In genomic region chr7:6639627-6640026, GRCh38 we compare ENCODE assay signal across 2 cellular contexts.
TF ChIP-seq lines count a peak whose summit lies in the region.

No MANE protein-coding gene starts in this region.

TF ChIP-seq in SK-N-SH, 30 proteins besides CTCF, POLR2A, EP300 and RAD21 (continued from another document):
- no peak for TF ChIP-seq PBX3 (IDR thresholded peaks at IDR 0.05)
- TF ChIP-seq, protein P1, sequence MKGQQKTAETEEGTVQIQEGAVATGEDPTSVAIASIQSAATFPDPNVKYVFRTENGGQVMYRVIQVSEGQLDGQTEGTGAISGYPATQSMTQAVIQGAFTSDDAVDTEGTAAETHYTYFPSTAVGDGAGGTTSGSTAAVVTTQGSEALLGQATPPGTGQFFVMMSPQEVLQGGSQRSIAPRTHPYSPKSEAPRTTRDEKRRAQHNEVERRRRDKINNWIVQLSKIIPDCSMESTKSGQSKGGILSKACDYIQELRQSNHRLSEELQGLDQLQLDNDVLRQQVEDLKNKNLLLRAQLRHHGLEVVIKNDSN (IDR thresholded peaks at IDR 0.05; ENCODE audit: borderline replicate concordance, low read depth) = no peak
- no peak for TF ChIP-seq CHD2 (IDR thresholded peaks at IDR 0.05; ENCODE audit: low read length, partially characterized antibody)
- no peak for TF ChIP-seq GABPA (IDR thresholded peaks at IDR 0.05; ENCODE audit: low read depth)
- no peak for TF ChIP-seq FOXJ3 (CRISPR knock-in tag; IDR thresholded peaks at IDR 0.05)
- TF ChIP-seq TEAD4 (IDR thresholded peaks at IDR 0.05; ENCODE audit: borderline replicate concordance, insufficient read depth) = no peak
- TF ChIP-seq JUND (IDR thresholded peaks at IDR 0.05) = no peak

TF ChIP-seq in SK-N-SH treated with all-trans-retinoic acid at 6 μM for 48 hours, 23 proteins besides CTCF, POLR2A, EP300 and RAD21 (continued from another document):
- no peak for TF ChIP-seq ARNTL (CRISPR knock-in tag; IDR thresholded peaks at IDR 0.05; ENCODE audit: borderline replicate concordance, low read depth)
- no peak for TF ChIP-seq CSDC2 (CRISPR knock-in tag; IDR thresholded peaks at IDR 0.05)
